19 cellular contexts compared by ENCODE assay signal in the genomic region with DNA sequence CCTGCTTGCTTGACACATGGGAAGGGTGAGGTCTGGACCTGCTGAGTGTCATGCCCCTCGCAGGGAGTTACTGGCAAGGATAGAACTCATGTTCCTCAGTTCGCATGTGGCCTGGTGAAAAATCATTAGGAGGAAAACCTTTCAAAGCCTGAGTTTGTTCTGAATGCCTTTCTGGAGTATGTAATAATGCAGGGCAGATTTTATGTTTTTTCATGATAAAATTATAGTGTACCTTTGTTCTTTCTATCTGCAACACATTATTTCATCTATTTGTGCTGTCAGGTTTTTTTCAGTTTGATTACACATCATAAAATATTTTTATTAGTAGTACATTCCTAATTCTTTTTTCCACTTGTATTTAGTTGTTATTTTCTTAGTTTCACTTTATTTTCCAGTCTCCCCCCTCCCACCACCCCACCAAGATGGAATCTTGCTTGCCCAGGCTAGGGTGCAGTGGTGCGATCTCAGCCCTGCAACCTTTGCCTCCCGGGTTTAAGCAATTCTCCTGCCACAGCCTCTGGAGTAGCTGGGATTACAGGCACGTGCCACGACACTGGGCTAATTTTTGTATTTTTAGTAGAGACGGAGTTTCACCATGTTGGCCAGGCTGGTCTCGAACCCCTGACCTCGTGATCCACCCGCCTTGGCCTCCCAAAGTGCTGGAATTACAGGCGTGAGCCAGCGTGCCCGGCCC. TPM values are rescaled to one million over a fixed set of nuclear protein-coding genes. Genes with fewer than 3 reads are reported as not detected.
DNase-seq lines count a peak whose midpoint lies in the region; ATAC-seq and TF ChIP-seq lines count a peak whose summit lies in the region.
"Had no signal": no experiment of that assay in that cellular context is flagged by ENCODE, and none has a peak within 500 bp of the region (broad histone marks: within the 10 kb centered on the region; RNA-seq: fewer than 3 reads in every experiment).

No MANE protein-coding gene starts in this region.

- POLR2A ChIA-PET in activated CD4-positive, alpha-beta T cell treated with anti-CD3 and anti-CD28 coated beads for 36 hours (lab: Charles Lee) = no interaction called here

- peaks cover 93% of the 10 kb centered on the region for H3K79me2 ChIP-seq in Karpas-422 (ENCODE audit: low read length)

- no peak for DNase-seq in activated CD4-positive, alpha-beta T cell treated with anti-CD3 and anti-CD28 coated beads for 36 hours
- no peak for DNase-seq in activated CD4-positive, alpha-beta T cell treated with anti-CD3 and anti-CD28 coated beads, Interleukin-2, amount 50 U/mL, for 4 hours
- DNase-seq in Karpas-422 (no peak), glutamatergic neuron (no peak), gastrocnemius medialis (peak in 1 of 2 donors; percentile 31), NCI-H510A treated with DMSO at 0.1 percent for 48 hours (lab: John Stamatoyannopoulos, UW) (no peak), NCI-H82 treated with DMSO at 0.1 percent for 48 hours (lab: John Stamatoyannopoulos, UW; ENCODE audit: unreplicated experiment) (no peak), NCI-H146 (lab: John Stamatoyannopoulos, UW) (no peak)
- DNase-seq: GM23248; left colon; MG63; NCI-H1930; NK-92 treated with Interleukin-12 subunit alpha and Interleukin-12 subunit beta, amount 100 ng/mL, for 24 hours; stimulated activated naive CD8-positive, alpha-beta T cell treated with anti-CD3 and anti-CD28 coated beads, Interleukin-15, Interleukin-2, amounts not matched to agents 100 U/mL and 50 U/mL, for 24 hours had no signal

- H3K4me1 ChIP-seq in Karpas-422 (ENCODE audit: low read length) (peaks cover 35% of the 10 kb centered on the region), gastrocnemius medialis (peaks cover 84 to 97% of the 10 kb centered on the region in 2 donors)

- H3K9ac ChIP-seq in Karpas-422 (ENCODE audit: low read length) = 0 out of 2 replicates have a peak overlapping the region, but pooled peaks have one; percentile 1
- H3K9ac ChIP-seq: GM23248 had no signal

- H3K27me3 Mint-ChIP-seq in activated CD4-positive, alpha-beta T cell treated with anti-CD3 and anti-CD28 coated beads for 36 hours = no peaks in the 10 kb centered on the region
- no peaks in the 10 kb centered on the region for H3K27me3 Mint-ChIP-seq in glutamatergic neuron (ENCODE audit: unreplicated experiment)
- H3K27me3 Mint-ChIP-seq: type B pancreatic cell had no signal

- H2AFZ ChIP-seq in Karpas-422 (ENCODE audit: low read length) = no peak overlapping the region
- H2AFZ ChIP-seq: GM23248 had no signal

- peaks cover 28% of the 10 kb centered on the region for H4K20me1 ChIP-seq in Karpas-422 (ENCODE audit: insufficient read depth, low read depth, low read length)

- peaks cover 46% of the 10 kb centered on the region for H3K36me3 ChIP-seq in Karpas-422 (ENCODE audit: insufficient read depth, low read length)
- no peaks in the 10 kb centered on the region for H3K36me3 ChIP-seq in gastrocnemius medialis

- H3K4me2 ChIP-seq in Karpas-422 (ENCODE audit: low read depth, low read length, poor library complexity, severe bottlenecking) = no peak overlapping the region

- in situ Hi-C loops in gastrocnemius medialis (cut with MboI; ENCODE audit: low sequenced_read_pairs in 4 of 4) = no loop called here

- no peaks in the 10 kb centered on the region for H3K9me3 ChIP-seq in Karpas-422 (ENCODE audit: low read length)
- H3K9me3 ChIP-seq in gastrocnemius medialis = no peaks in the 10 kb centered on the region
- H3K9me3 ChIP-seq: esophagus muscularis mucosa, MG63, right lobe of liver had no signal

- ATAC-seq in activated CD4-positive, alpha-beta T cell treated with anti-CD3 and anti-CD28 coated beads for 36 hours = no peak
- no peak for ATAC-seq in gastrocnemius medialis
- ATAC-seq: SK-N-SH treated with all-trans-retinoic acid at 6 μM for 48 hours; stimulated activated naive CD8-positive, alpha-beta T cell treated with anti-CD3 and anti-CD28 coated beads, Interleukin-15, Interleukin-2, amounts not matched to agents 100 U/mL and 50 U/mL, for 24 hours had no signal

- H3K27ac ChIP-seq in Karpas-422 (ENCODE audit: low read length) (no peak overlapping the region), gastrocnemius medialis (peak overlapping the region; percentile 93 to 98 (median 95))
- H3K27ac ChIP-seq: esophagus muscularis mucosa, GM23248, right lobe of liver had no signal

- peaks cover 37% of the 10 kb centered on the region for H3K36me3 Mint-ChIP-seq in activated CD4-positive, alpha-beta T cell treated with anti-CD3 and anti-CD28 coated beads for 36 hours (ENCODE audit: low read depth)
- no peaks in the 10 kb centered on the region for H3K36me3 Mint-ChIP-seq in glutamatergic neuron (ENCODE audit: unreplicated experiment)

- no peak overlapping the region for H3K4me3 Mint-ChIP-seq in activated CD4-positive, alpha-beta T cell treated with anti-CD3 and anti-CD28 coated beads for 36 hours
- no peak overlapping the region for H3K4me3 Mint-ChIP-seq in glutamatergic neuron (ENCODE audit: unreplicated experiment)
- H3K4me3 Mint-ChIP-seq: type B pancreatic cell had no signal

- H3K4me3 ChIP-seq in Karpas-422 (ENCODE audit: low read length) = no peak overlapping the region
- no peak overlapping the region for H3K4me3 ChIP-seq in gastrocnemius medialis
- H3K4me3 ChIP-seq: esophagus muscularis mucosa, GM23248, MG63, right lobe of liver had no signal

- no peak for TF ChIP-seq CTCF in glutamatergic neuron (IDR thresholded peaks at IDR 0.05; ENCODE audit: partially characterized antibody, unreplicated experiment)
- no peak for TF ChIP-seq CTCF in gastrocnemius medialis (IDR thresholded peaks at IDR 0.05 in 4 of 5, conservative IDR thresholded peaks at IDR 0.05 in 1 of 5)

- TF ChIP-seq POLR2A in gastrocnemius medialis (IDR thresholded peaks at IDR 0.05) = peak; percentile 32 to 41

- peaks cover 64% of the 10 kb centered on the region for H3K4me1 Mint-ChIP-seq in activated CD4-positive, alpha-beta T cell treated with anti-CD3 and anti-CD28 coated beads for 36 hours
- H3K4me1 Mint-ChIP-seq in glutamatergic neuron (ENCODE audit: low read depth, unreplicated experiment) = peaks cover 25% of the 10 kb centered on the region

- H3K9me2 ChIP-seq in Karpas-422 (replicated peaks; ENCODE audit: insufficient read depth, low read length) = no peaks in the 10 kb centered on the region

- H3K9me3 Mint-ChIP-seq in activated CD4-positive, alpha-beta T cell treated with anti-CD3 and anti-CD28 coated beads for 36 hours (ENCODE audit: low read depth) = no peaks in the 10 kb centered on the region
- no peaks in the 10 kb centered on the region for H3K9me3 Mint-ChIP-seq in glutamatergic neuron (ENCODE audit: unreplicated experiment)
- H3K9me3 Mint-ChIP-seq: type B pancreatic cell had no signal

- H3K27me3 ChIP-seq in Karpas-422 (ENCODE audit: low read length) = no peaks in the 10 kb centered on the region
- no peaks in the 10 kb centered on the region for H3K27me3 ChIP-seq in gastrocnemius medialis
- H3K27me3 ChIP-seq: esophagus muscularis mucosa, MG63, right lobe of liver had no signal

- CTCF ChIA-PET in activated CD4-positive, alpha-beta T cell treated with anti-CD3 and anti-CD28 coated beads for 36 hours (lab: Charles Lee) = no interaction called here

- intact Hi-C loops in activated CD4-positive, alpha-beta T cell treated with anti-CD3 and anti-CD28 coated beads for 36 hours (cut with DNase I, micrococcal nuclease) = no loop called here
- intact Hi-C loops in gastrocnemius medialis (cut with DNase I; ENCODE audit: low total_unique reads) = loop anchor here (10.0 kb wide), 1 partner anchor 209 kb away; no protein-coding TSS in a partner anchor

- H3K27ac Mint-ChIP-seq in activated CD4-positive, alpha-beta T cell treated with anti-CD3 and anti-CD28 coated beads for 36 hours = peak overlapping the region; percentile 37
- peak overlapping the region; percentile 57 for H3K27ac Mint-ChIP-seq in glutamatergic neuron (ENCODE audit: unreplicated experiment)

RNA-seq across cellular contexts. Expression of a gene that starts 8.1 kb away (rescaled TPM):
- 10 to 100 TPM; 30.2 to 34.0 TPM for total RNA-seq in activated CD4-positive, alpha-beta T cell treated with anti-CD3 and anti-CD28 coated beads for 36 hours
- total RNA-seq in Karpas-422 (2014; rRNA removed; shearing (Covaris generic); ENCODE audit: low replicate concordance) = 29.3 and 40.0 TPM in 2 replicates
- total RNA-seq in glutamatergic neuron (ENCODE audit: unreplicated experiment) (29.6 TPM), gastrocnemius medialis (10 to 100 TPM; 19.0 to 86.7 (median 34.2) TPM)

RNA-seq across cellular contexts. Expression of a gene that starts 40.5 kb away (rescaled TPM):
- total RNA-seq in activated CD4-positive, alpha-beta T cell treated with anti-CD3 and anti-CD28 coated beads for 36 hours = 10 to 100 TPM; 18.1 to 24.0 TPM
- 3.3 and 8.6 TPM in 2 replicates for total RNA-seq in Karpas-422 (2014; rRNA removed; shearing (Covaris generic); ENCODE audit: low replicate concordance)
- total RNA-seq in glutamatergic neuron (ENCODE audit: unreplicated experiment) = 0.22 TPM
- total RNA-seq in gastrocnemius medialis = 1 to 10 TPM in 3 of 4 donors, under 1 TPM in 1; 0.85 to 2.6 (median 2.0) TPM
- total RNA-seq: A172, esophagus muscularis mucosa had no signal

RNA-seq across cellular contexts. Expression of a gene that starts 58.7 kb away (rescaled TPM):
- total RNA-seq in activated CD4-positive, alpha-beta T cell treated with anti-CD3 and anti-CD28 coated beads for 36 hours = 10 to 100 TPM; 48.2 to 50.1 TPM
- total RNA-seq in Karpas-422 (2014; rRNA removed; shearing (Covaris generic); ENCODE audit: low replicate concordance) = 41.8 and 60.5 TPM in 2 replicates
- total RNA-seq in glutamatergic neuron (ENCODE audit: unreplicated experiment) (66.9 TPM), gastrocnemius medialis (100 to 1,000 TPM in 3 of 4 donors, 10 to 100 TPM in 1; 86.7 to 170 (median 144) TPM)
